ENCODE assay signal across 32 cellular contexts in the genomic region with DNA sequence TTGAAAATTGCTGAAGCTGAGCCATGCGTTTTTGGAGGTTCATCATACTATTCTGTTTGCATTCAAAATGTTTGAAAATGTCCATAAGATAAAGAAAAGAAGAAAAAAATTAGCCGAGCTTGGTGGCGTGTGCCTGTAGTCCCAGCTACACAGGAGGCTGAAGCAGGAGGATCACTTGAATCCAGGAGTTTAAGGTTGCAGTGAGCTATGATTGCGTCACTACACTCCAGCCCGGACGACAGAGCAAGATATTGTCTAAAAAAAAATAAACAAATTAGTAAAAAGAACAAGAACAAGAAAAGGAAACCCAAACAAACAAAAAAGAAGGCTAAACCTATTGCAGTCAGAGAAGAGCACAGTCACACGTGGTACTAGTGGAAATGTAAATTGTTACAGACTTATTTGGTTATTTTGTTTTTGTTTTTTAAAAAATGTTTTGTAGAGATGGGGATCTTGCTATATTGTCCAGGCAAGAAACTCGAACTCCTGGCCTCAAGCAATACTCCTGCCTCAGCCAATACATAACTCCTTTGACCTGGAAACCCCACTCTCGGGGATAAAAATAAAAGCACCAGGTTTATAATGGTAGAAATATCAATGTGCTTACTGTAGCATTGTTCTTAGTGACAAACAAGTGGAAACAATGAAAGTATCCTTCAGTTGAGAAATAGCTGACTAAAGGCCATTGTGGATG. TPM values are rescaled to one million over a fixed set of nuclear protein-coding genes. Genes with fewer than 3 reads are reported as not detected.
"Had no signal": no experiment of that assay in that cellular context is flagged by ENCODE, and none has a peak within 500 bp of the region (broad histone marks: within the 10 kb centered on the region; RNA-seq: fewer than 3 reads in every experiment).

No MANE protein-coding gene starts in this region.

- H3K36me3 ChIP-seq: left lung, lower lobe of right lung, pancreas, prostate gland, tibial nerve, vagina had no signal

- H3K27ac ChIP-seq: left lung, lower lobe of right lung, pancreas, prostate gland, tibial nerve, vagina had no signal

- H3K27ac Mint-ChIP-seq: naive thymus-derived CD8-positive, alpha-beta T cell; nephron; stimulated activated memory B cell treated with anti-CD40 and anti-IgM and Interleukin-4, amounts not matched to agents 10 μg/mL and 1 μg/mL and 100 μg/mL, for 72 hours; stimulated activated naive CD8-positive, alpha-beta T cell treated with anti-CD3 and anti-CD28 coated beads, Interleukin-15, amount 100 ng/mL, for 72 hours; type B pancreatic cell had no signal

- H3K4me3 ChIP-seq: left lung, lower lobe of right lung, pancreas, prostate gland, smooth muscle cell, tibial nerve, vagina had no signal

- DNase-seq: left colon; left lung; lower lobe of right lung; mammary epithelial cell; mesenchymal stem cell; naive thymus-derived CD8-positive, alpha-beta T cell; nucleus accumbens; pancreas; posterior cingulate gyrus; retina; right cardiac atrium; stimulated activated CD4-positive, alpha-beta T cell treated with anti-CD3 and anti-CD28 coated beads, Interleukin-1b, Interleukin-23, amount 100 ng/mL, for 48 hours; stimulated activated CD4-positive, alpha-beta T cell treated with anti-CD3 and anti-CD28 coated beads, Interleukin-2, amount 100 ng/mL, for 48 hours; stimulated activated CD4-positive, alpha-beta T cell treated with anti-CD3 and anti-CD28 coated beads, Interleukin-4, amount 100 ng/mL, for 4 hours; stimulated activated CD8-positive, alpha-beta memory T cell treated with anti-CD3 and anti-CD28 coated beads, Interleukin-4, amount 100 ng/mL, for 48 hours; stimulated activated naive CD4-positive, alpha-beta T cell treated with Interleukin-2 at 50 U/mL for 16 hours; stimulated activated naive CD8-positive, alpha-beta T cell treated with anti-CD3 and anti-CD28 coated beads, Interleukin-15, amount 100 ng/mL, for 72 hours; substantia nigra had no signal

- ATAC-seq: left colon; left lung; lower lobe of right lung; naive thymus-derived CD8-positive, alpha-beta T cell; pancreas; right cardiac atrium; stimulated activated memory B cell treated with anti-CD40 and anti-IgM and Interleukin-4, amounts not matched to agents 10 μg/mL and 1 μg/mL and 100 μg/mL, for 72 hours; stimulated activated naive CD8-positive, alpha-beta T cell treated with anti-CD3 and anti-CD28 coated beads, Interleukin-15, amount 100 ng/mL, for 72 hours had no signal

- H3K36me3 Mint-ChIP-seq: type B pancreatic cell had no signal

- H3K9me3 ChIP-seq: pancreas, prostate gland, vagina had no signal

- H3K27me3 ChIP-seq: tibial nerve, vagina had no signal

- H3K4me1 ChIP-seq: left lung, lower lobe of right lung, pancreas, prostate gland, tibial nerve, vagina had no signal

- H3K4me1 Mint-ChIP-seq: nephron had no signal

- H3K4me3 Mint-ChIP-seq: naive thymus-derived CD8-positive, alpha-beta T cell; nephron; neural crest cell; stimulated activated memory B cell treated with anti-CD40 and anti-IgM and Interleukin-4, amounts not matched to agents 10 μg/mL and 1 μg/mL and 100 μg/mL, for 72 hours; stimulated activated naive CD8-positive, alpha-beta T cell treated with anti-CD3 and anti-CD28 coated beads, Interleukin-15, amount 100 ng/mL, for 72 hours; type B pancreatic cell had no signal

- FAIRE-seq: keratinocyte, pancreas had no signal

- H3K4me2 ChIP-seq: smooth muscle cell had no signal

RNA-seq across cellular contexts. Expression of a gene that starts 11.6 kb away (rescaled TPM):
- total RNA-seq: mammary epithelial cell; naive thymus-derived CD8-positive, alpha-beta T cell; neural crest cell; osteoblast; skeletal muscle tissue; smooth muscle cell; temporal lobe; tibial nerve; vagina had no signal
- polyA plus RNA-seq: keratinocyte; naive thymus-derived CD8-positive, alpha-beta T cell; right cardiac atrium; smooth muscle cell had no signal

RNA-seq across cellular contexts. Expression of a gene that starts 30.2 kb away (rescaled TPM):
- total RNA-seq: liver; mammary epithelial cell; mucosa of gallbladder; naive thymus-derived CD8-positive, alpha-beta T cell; neural crest cell; osteoblast; pancreas; right cardiac atrium; skeletal muscle tissue; smooth muscle cell had no signal
- polyA plus RNA-seq: liver; mammary epithelial cell; naive thymus-derived CD8-positive, alpha-beta T cell; pancreas; smooth muscle cell had no signal

RNA-seq across cellular contexts. Expression of a gene that starts 45.9 kb away (rescaled TPM):
- polyA plus RNA-seq: naive thymus-derived CD8-positive, alpha-beta T cell had no signal
